In the genomic region with DNA sequence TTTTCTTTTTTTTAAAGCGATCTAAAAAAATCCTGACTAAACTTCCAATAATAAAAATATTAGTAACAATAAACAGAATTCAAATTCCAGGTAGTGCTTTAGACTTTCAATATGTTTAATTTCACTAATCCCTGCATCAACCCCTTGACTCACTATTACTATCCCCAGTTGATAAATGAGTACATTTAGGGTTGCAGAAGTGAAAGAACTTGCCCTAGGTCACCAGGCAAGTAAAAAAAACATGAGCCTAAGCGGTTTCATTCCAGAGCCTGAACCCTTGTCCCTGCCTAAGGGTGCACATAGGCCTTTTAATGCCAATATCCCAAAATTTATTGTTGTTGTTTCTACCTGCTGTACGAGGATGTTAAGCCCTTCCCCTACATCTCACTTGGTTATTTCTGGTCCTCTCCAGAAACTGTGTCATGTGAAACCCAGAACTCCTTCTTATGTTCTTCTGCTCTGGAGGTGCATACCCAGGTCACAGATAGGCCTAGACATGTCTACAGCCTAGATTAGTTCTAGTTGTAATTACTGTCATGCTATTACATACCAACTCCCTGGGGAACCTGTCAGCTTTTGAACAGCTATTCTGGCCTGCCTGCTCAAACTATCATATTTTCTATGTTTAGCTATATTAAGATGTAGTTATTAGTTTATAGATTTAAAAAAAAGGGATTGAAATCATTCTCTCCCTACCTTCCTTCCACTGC, we compare ENCODE assay signal across 14 cellular contexts.
DNase-seq lines count a peak whose midpoint lies in the region; ATAC-seq, FAIRE-seq and TF ChIP-seq lines count a peak whose summit lies in the region.
"Had no signal": no experiment of that assay in that cellular context is flagged by ENCODE, and none has a peak within 500 bp of the region (broad histone marks: within the 10 kb centered on the region; RNA-seq: fewer than 3 reads in every experiment).

No MANE protein-coding gene starts in this region.

- no peak overlapping the region for H3K27ac ChIP-seq in pancreas
- H3K27ac ChIP-seq: BLaER1, right atrium auricular region had no signal

- 70 to 83% methylated on average over 3 of the region's 3 CpGs for WGBS in pancreas, 2 donors

- FAIRE-seq in HTR-8/SVneo (lab: Jason Lieb, UNC) (no peak), pancreas (lab: Jason Lieb, UNC) (no peak)
- FAIRE-seq: TTC549 had no signal

- ATAC-seq in GM18502 (IDR thresholded peaks at IDR 0.05; ENCODE audit: poor library complexity, unreplicated experiment) (peak; percentile 75), HG02943 (IDR thresholded peaks at IDR 0.05; ENCODE audit: low read depth, unreplicated experiment) (peak; percentile 46), pancreas (no peak), Right ventricle myocardium superior (ENCODE audit: poor library complexity) (no peak)
- ATAC-seq: activated T-cell treated with anti-CD3 and anti-CD28 coated beads, Interleukin-2, amount 50 U/mL, for 72 hours had no signal

- no peak for TF ChIP-seq CTCF in GM20000 (IDR thresholded peaks at IDR 0.05; ENCODE audit: extremely low read depth, missing control alignments)
- TF ChIP-seq CTCF in pancreas (IDR thresholded peaks at IDR 0.05): no peak

- H3K4me1 ChIP-seq in pancreas: no peaks in the 10 kb centered on the region

- DNase-seq in GM20000 (ENCODE audit: low spot score) (peak; percentile 8), NAMALWA (ENCODE audit: low spot score) (peak; percentile 11), HTR-8/SVneo (ENCODE audit: insufficient read length, low spot score) (no peak), pancreas (no peak), Right ventricle myocardium superior (no peak)
- DNase-seq in activated effector memory CD4-positive, alpha-beta T cell treated with Interleukin-2 at 50 U/mL for 16 hours: no peak
- DNase-seq: activated T-cell treated with anti-CD3 and anti-CD28 coated beads, Interleukin-2, amount 50 U/mL, for 72 hours; Karpas-422; mesendoderm had no signal

- no peaks in the 10 kb centered on the region for H3K36me3 ChIP-seq in pancreas
- H3K36me3 ChIP-seq: BLaER1, right atrium auricular region had no signal

- no peak overlapping the region for H3K4me3 ChIP-seq in pancreas
- H3K4me3 ChIP-seq: BLaER1, right atrium auricular region had no signal

- H3K9me3 ChIP-seq in pancreas: no peaks in the 10 kb centered on the region
- H3K9me3 ChIP-seq: BLaER1, right atrium auricular region had no signal

- intact Hi-C loops in pancreas (cut with DNase I) (no loop called here), Right ventricle myocardium superior (cut with DNase I) (no loop called here)

- H3K27me3 ChIP-seq in pancreas: no peaks in the 10 kb centered on the region
- H3K27me3 ChIP-seq: BLaER1, right atrium auricular region had no signal

Comparison
In these comparisons a context has a peak if more than half of its experiments do, and no peak if none do; other contexts are left out.
1. ATAC-seq: peak in GM18502 (single experiment) and HG02943 (single experiment); none in pancreas (0 of 4) and Right ventricle myocardium superior (single experiment).
2. DNase-seq: peak in GM20000 (single experiment) and NAMALWA (single experiment); none in HTR-8/SVneo (single experiment), pancreas (0 of 6), activated effector memory CD4-positive, alpha-beta T cell treated with Interleukin-2 at 50 U/mL for 16 hours (single experiment) and Right ventricle myocardium superior (single experiment).